8 cellular contexts compared by ENCODE assay signal in the genomic region with DNA sequence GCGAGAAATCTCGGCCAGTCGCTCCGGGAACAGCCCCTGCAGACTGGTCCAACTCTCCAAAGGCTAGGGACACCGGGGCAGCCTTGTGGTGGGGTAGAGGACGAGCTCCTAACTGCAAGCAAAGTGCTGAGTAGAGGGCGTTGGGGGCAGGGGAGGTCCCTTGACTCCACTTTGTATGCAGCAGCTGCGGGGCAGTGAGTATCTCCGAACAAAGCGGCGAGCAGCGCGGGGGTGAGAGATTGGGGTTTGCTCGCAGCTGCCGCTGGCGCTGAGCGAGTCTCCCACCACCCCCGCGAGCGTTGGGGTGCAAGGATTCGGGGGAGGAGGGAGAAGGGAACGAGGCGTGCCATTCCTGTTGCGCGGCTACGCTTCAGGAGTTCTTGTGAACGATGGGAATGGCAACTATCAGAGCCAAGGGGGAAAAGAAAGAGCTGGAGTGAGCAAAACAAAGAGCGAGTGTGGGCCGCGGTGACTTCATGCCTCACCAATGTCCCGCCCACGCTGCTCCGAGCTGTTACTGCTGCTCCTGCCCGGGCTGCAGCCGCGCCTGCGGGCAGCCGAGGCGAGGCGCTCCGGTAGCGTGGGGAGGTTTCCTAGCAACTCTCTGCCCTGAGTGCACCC. TPM values are rescaled to one million over a fixed set of nuclear protein-coding genes. Genes with fewer than 3 reads are reported as not detected.
A peak's percentile ranks its signal among the peaks of the same experiment; 100 is the strongest.
DNase-seq lines count a peak whose midpoint lies in the region; ATAC-seq and TF ChIP-seq lines count a peak whose summit lies in the region.

No MANE protein-coding gene starts in this region.

- no peaks in the 10 kb centered on the region for H4K20me1 ChIP-seq in neural cell (ENCODE audit: insufficient read depth)

- H3K4me1 ChIP-seq in foreskin keratinocyte (peaks cover 26% of the 10 kb centered on the region), testis (peaks cover 10% of the 10 kb centered on the region)

- DNase-seq in CD14-positive monocyte (ENCODE audit: low spot score) (peak; percentile 64), NCI-H526 (lab: John Stamatoyannopoulos, UW) (peak; percentile 63 to 81), foreskin keratinocyte (peak; percentile 88 to 91), testis (peak; percentile 95)
- DNase-seq in activated T-cell treated with anti-CD3 and anti-CD28 coated beads, Interleukin-2, amount 50 U/mL, for 72 hours = peak; percentile 79 to 89

- H3K9ac ChIP-seq in neural cell (ENCODE audit: low read length) = peak overlapping the region; percentile 83

- TF ChIP-seq EP300 in neural cell (conservative IDR thresholded peaks at IDR 0.05; ENCODE audit: poor library complexity, severe bottlenecking) = no peak

- H3K9me3 ChIP-seq in neural cell (ENCODE audit: low read length) = no peaks in the 10 kb centered on the region
- no peaks in the 10 kb centered on the region for H3K9me3 ChIP-seq in testis

- H2AFZ ChIP-seq in neural cell (ENCODE audit: low read depth, low read length) = peak overlapping the region; percentile 70

- peaks cover 24% of the 10 kb centered on the region for H3K4me1 Mint-ChIP-seq in CD14-positive monocyte
- peaks cover 26% of the 10 kb centered on the region for H3K4me1 Mint-ChIP-seq in activated T-cell treated with anti-CD3 and anti-CD28 coated beads, Interleukin-2, amount 50 U/mL, for 72 hours (ENCODE audit: low read depth)

- TF ChIP-seq CTCF in CD14-positive monocyte (IDR thresholded peaks at IDR 0.05) (no peak), foreskin keratinocyte (conservative IDR thresholded peaks at IDR 0.05) (peak; percentile 36), neural cell (IDR thresholded peaks at IDR 0.05; ENCODE audit: poor library complexity, severe bottlenecking) (no peak), testis (IDR thresholded peaks at IDR 0.05) (no peak)

- H3K27me3 ChIP-seq in foreskin keratinocyte (no peaks in the 10 kb centered on the region), neural cell (ENCODE audit: insufficient read depth, low read depth, low read length) (peaks cover 4% of the 10 kb centered on the region), testis (no peaks in the 10 kb centered on the region)

- peak overlapping the region in 6 of 7 donors; percentile 61 to 85 (median 82) for H3K27ac Mint-ChIP-seq in CD14-positive monocyte
- H3K27ac Mint-ChIP-seq in activated T-cell treated with anti-CD3 and anti-CD28 coated beads, Interleukin-2, amount 50 U/mL, for 72 hours = no peak overlapping the region

- 0 to 1% methylated on average over 34 to 42 of the region's 42 CpGs for WGBS in testis, 2 donors

- H3F3A ChIP-seq in neural cell (ENCODE audit: insufficient read depth, low read length, poor library complexity, severe bottlenecking) = peaks cover 4% of the 10 kb centered on the region

- H3K79me2 ChIP-seq in neural cell (replicated peaks; ENCODE audit: insufficient read depth, low read length) = peaks cover 37% of the 10 kb centered on the region

- intact Hi-C loops in CD14-positive monocyte (cut with micrococcal nuclease) (no loop called here), testis (cut with DNase I; ENCODE audit: low total_unique reads) (no loop called here)

- peaks cover 7 to 12% of the 10 kb centered on the region in 2 donors for H3K36me3 Mint-ChIP-seq in CD14-positive monocyte
- no peaks in the 10 kb centered on the region for H3K36me3 Mint-ChIP-seq in activated T-cell treated with anti-CD3 and anti-CD28 coated beads, Interleukin-2, amount 50 U/mL, for 72 hours (ENCODE audit: insufficient read depth in 2 of 2)

- H3K4me3 Mint-ChIP-seq in CD14-positive monocyte = peak overlapping the region; percentile 94 to 100
- peak overlapping the region; percentile 94 to 95 for H3K4me3 Mint-ChIP-seq in activated T-cell treated with anti-CD3 and anti-CD28 coated beads, Interleukin-2, amount 50 U/mL, for 72 hours

- peaks cover 26 to 40% (median 28%) of the 10 kb centered on the region in 3 donors for H3K27me3 Mint-ChIP-seq in CD14-positive monocyte (ENCODE audit: low read depth in 3 of 3)
- H3K27me3 Mint-ChIP-seq in activated T-cell treated with anti-CD3 and anti-CD28 coated beads, Interleukin-2, amount 50 U/mL, for 72 hours (ENCODE audit: low read depth) = peaks cover 56% of the 10 kb centered on the region

- H3K9me2 ChIP-seq in neural cell (ENCODE audit: insufficient read depth, low read length) = no peaks in the 10 kb centered on the region

- peak; percentile 43 for ATAC-seq in GM19025 (IDR thresholded peaks at IDR 0.05; ENCODE audit: low read depth, unreplicated experiment)
- ATAC-seq in HG03139 (IDR thresholded peaks at IDR 0.05; ENCODE audit: unreplicated experiment) = peak; percentile 48
- ATAC-seq in activated T-cell treated with anti-CD3 and anti-CD28 coated beads, Interleukin-2, amount 50 U/mL, for 72 hours (replicated peaks in 1 of 2) = peak; percentile 87 to 88
- ATAC-seq in foreskin keratinocyte = peak; percentile 85

- TF ChIP-seq POLR2A in testis (IDR thresholded peaks at IDR 0.05) = no peak

- peaks cover 0 to 7% (median 3%) of the 10 kb centered on the region in 7 donors for H3K9me3 Mint-ChIP-seq in CD14-positive monocyte
- no peaks in the 10 kb centered on the region for H3K9me3 Mint-ChIP-seq in activated T-cell treated with anti-CD3 and anti-CD28 coated beads, Interleukin-2, amount 50 U/mL, for 72 hours

- H3K36me3 ChIP-seq in neural cell (ENCODE audit: insufficient read depth, low read length) = no peaks in the 10 kb centered on the region
- H3K36me3 ChIP-seq in testis (ENCODE audit: low read depth, missing control alignments) = no peaks in the 10 kb centered on the region

- H3K4me2 ChIP-seq in neural cell (ENCODE audit: low read length) = peak overlapping the region; percentile 81

- H3K4me3 ChIP-seq in neural cell (ENCODE audit: low read length) (peak overlapping the region; percentile 86), testis (peak overlapping the region; percentile 73 to 84)

- peak overlapping the region; percentile 99 for H3K27ac ChIP-seq in foreskin keratinocyte
- peak overlapping the region; percentile 73 for H3K27ac ChIP-seq in neural cell (ENCODE audit: low read length)
- peak overlapping the region; percentile 96 for H3K27ac ChIP-seq in testis

- TF ChIP-seq RAD21 in neural cell (conservative IDR thresholded peaks at IDR 0.05) = no peak

TF ChIP-seq in neural cell, 6 proteins besides CTCF, POLR2A, EP300 and RAD21:
- TF ChIP-seq REST (IDR thresholded peaks at IDR 0.05; ENCODE audit: borderline replicate concordance) = peak; percentile 67
- no peak for TF ChIP-seq POLR2AphosphoS5 (IDR thresholded peaks at IDR 0.05)
- TF ChIP-seq SMC3 (conservative IDR thresholded peaks at IDR 0.05; ENCODE audit: poor library complexity) = no peak
- TF ChIP-seq TAF1 (IDR thresholded peaks at IDR 0.05; ENCODE audit: low read depth) = peak; percentile 47
- no peak for TF ChIP-seq EZH2 (IDR thresholded peaks at IDR 0.05; ENCODE audit: borderline replicate concordance, insufficient read depth, low read length, poor library complexity, severe bottlenecking)
- peak; percentile 53 for TF ChIP-seq MXI1 (conservative IDR thresholded peaks at IDR 0.05; ENCODE audit: poor library complexity, severe bottlenecking)

RNA-seq across cellular contexts. Expression of gene ITGB8, which starts 0.4 kb away (rescaled TPM):
- polyA plus RNA-seq in CD14-positive monocyte (under 1 TPM; 0.19 to 0.28 TPM), foreskin keratinocyte (1.2 and 1.3 TPM in 2 replicates), neural cell (11.2 and 12.2 TPM in 2 replicates), testis (ENCODE audit: insufficient read depth, low read depth, low replicate concordance) (9.5 TPM)
- total RNA-seq in activated T-cell treated with anti-CD3 and anti-CD28 coated beads, Interleukin-2, amount 50 U/mL, for 72 hours = under 1 TPM in 1 of 2 donors, not detected in 1; 0.02 TPM
- total RNA-seq in foreskin keratinocyte (12.3 and 12.9 TPM in 2 replicates), testis (100 to 1,000 TPM; 104 to 111 TPM)
- polyA minus RNA-seq in neural cell = 29.2 and 32.0 TPM in 2 replicates

Comparison
In these comparisons a context has a peak if more than half of its experiments do, and no peak if none do; other contexts are left out.
1. Peak in every context shown above with its lines: DNase-seq, ATAC-seq, H3K4me3 ChIP-seq and H3K27ac ChIP-seq.